Comparison of ENCODE assay signal across 1 cellular context in the genomic region with DNA sequence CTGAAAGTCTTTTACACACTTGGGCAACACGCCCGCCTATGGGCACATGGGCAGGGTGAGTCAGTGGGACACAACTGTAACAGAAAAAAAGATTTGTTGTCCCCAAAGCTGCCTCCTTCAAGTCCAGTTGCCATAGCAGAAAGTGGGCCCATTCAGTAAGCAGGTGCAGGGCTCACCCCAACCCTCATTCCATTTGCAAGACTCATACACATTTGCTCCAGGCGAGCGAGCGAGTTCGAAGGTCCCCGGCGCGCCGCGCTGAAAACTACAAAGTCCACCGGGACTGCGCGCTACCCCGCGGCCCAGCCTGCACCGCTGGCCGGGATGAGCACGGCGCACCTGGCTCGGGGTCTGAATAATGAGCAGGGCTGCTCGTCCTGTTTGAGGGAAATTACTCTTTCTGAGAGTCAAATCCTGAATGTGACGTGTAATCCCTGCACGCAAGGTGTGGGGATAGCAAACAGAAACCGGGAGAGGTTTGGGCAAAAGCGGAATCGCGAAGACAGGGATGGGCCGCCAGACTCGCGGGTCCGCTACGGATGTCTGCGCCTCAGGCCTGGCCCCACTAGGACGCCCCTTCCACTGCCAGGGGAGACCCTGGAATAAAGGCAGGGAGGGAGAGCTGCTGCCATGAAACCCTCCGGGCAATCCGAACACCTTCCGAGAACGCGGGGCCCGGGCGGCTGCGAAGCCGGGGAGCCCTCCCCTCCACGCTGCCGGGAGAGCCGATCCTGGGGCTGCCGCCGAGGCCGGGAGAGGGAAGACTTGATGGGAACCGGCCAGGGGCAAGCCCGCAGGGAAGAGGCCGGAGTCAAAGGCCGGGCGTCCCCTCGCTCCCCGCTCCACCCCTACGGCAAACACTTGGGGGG.
TF ChIP-seq lines count a peak whose summit lies in the region.

No MANE protein-coding gene starts in this region.

TF ChIP-seq in HepG2, 621 proteins besides CTCF, POLR2A, EP300 and RAD21 (continued from another document and continues in another):
- TF ChIP-seq, protein P1, sequence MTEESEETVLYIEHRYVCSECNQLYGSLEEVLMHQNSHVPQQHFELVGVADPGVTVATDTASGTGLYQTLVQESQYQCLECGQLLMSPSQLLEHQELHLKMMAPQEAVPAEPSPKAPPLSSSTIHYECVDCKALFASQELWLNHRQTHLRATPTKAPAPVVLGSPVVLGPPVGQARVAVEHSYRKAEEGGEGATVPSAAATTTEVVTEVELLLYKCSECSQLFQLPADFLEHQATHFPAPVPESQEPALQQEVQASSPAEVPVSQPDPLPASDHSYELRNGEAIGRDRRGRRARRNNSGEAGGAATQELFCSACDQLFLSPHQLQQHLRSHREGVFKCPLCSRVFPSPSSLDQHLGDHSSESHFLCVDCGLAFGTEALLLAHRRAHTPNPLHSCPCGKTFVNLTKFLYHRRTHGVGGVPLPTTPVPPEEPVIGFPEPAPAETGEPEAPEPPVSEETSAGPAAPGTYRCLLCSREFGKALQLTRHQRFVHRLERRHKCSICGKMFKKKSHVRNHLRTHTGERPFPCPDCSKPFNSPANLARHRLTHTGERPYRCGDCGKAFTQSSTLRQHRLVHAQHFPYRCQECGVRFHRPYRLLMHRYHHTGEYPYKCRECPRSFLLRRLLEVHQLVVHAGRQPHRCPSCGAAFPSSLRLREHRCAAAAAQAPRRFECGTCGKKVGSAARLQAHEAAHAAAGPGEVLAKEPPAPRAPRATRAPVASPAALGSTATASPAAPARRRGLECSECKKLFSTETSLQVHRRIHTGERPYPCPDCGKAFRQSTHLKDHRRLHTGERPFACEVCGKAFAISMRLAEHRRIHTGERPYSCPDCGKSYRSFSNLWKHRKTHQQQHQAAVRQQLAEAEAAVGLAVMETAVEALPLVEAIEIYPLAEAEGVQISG (CRISPR knock-in tag; IDR thresholded peaks at IDR 0.05), result peak; percentile 63
- TF ChIP-seq FOSL2 (CRISPR knock-in tag; IDR thresholded peaks at IDR 0.05) (peak; percentile 91), ZSCAN29 (CRISPR knock-in tag; conservative IDR thresholded peaks at IDR 0.05) (no peak), ZNF205 (CRISPR knock-in tag; IDR thresholded peaks at IDR 0.05) (0 out of 2 replicates have a peak, but pooled peaks have one; percentile 23), NCOR1 (IDR thresholded peaks at IDR 0.05; ENCODE audit: borderline replicate concordance, low read length) (peak; percentile 61; the same call in 1 of the 2 replicates), ZNF614 (CRISPR knock-in tag; IDR thresholded peaks at IDR 0.05; ENCODE audit: borderline replicate concordance) (peak; percentile 43; the same call in 1 of the 2 replicates), ZNF839 (CRISPR knock-in tag; IDR thresholded peaks at IDR 0.05; ENCODE audit: borderline replicate concordance) (no peak), TCF12 (IDR thresholded peaks at IDR 0.05) (no peak), TCF12 (CRISPR knock-in tag; IDR thresholded peaks at IDR 0.05) (no peak), SALL2 (CRISPR knock-in tag; IDR thresholded peaks at IDR 0.05) (0 out of 2 replicates have a peak, but pooled peaks have one; percentile 22), ZNF136 (CRISPR knock-in tag; IDR thresholded peaks at IDR 0.05; ENCODE audit: low read depth) (no peak), FOXJ3 (CRISPR knock-in tag; IDR thresholded peaks at IDR 0.05; ENCODE audit: borderline replicate concordance) (0 out of 2 replicates have a peak, but pooled peaks have one; percentile 35), ZNF768 (CRISPR knock-in tag; IDR thresholded peaks at IDR 0.05) (no peak), CCDC6 (CRISPR knock-in tag; IDR thresholded peaks at IDR 0.05) (no peak), SP1 (IDR thresholded peaks at IDR 0.05) (no peak), SP1 (CRISPR knock-in tag; IDR thresholded peaks at IDR 0.05) (no peak), SMAD1 (CRISPR knock-in tag; IDR thresholded peaks at IDR 0.05; ENCODE audit: borderline replicate concordance, low read depth) (no peak), RFX1 (IDR thresholded peaks at IDR 0.05) (peak; percentile 67; the same call in 1 of the 2 replicates), ZMYM4 (CRISPR knock-in tag; IDR thresholded peaks at IDR 0.05) (peak; percentile 55; the same call in 1 of the 2 replicates), ZNF17 (CRISPR knock-in tag; IDR thresholded peaks at IDR 0.05) (no peak), ZNF432 (CRISPR knock-in tag; IDR thresholded peaks at IDR 0.05; ENCODE audit: borderline replicate concordance) (no peak), GABPB1 (CRISPR knock-in tag; IDR thresholded peaks at IDR 0.05) (peak; percentile 50; the same call in 1 of the 2 replicates), NR2F6 (IDR thresholded peaks at IDR 0.05) (no peak), NR2F6 (CRISPR knock-in tag; IDR thresholded peaks at IDR 0.05) (peak; percentile 16; the same call in 1 of the 2 replicates), ZNF446 (CRISPR knock-in tag; IDR thresholded peaks at IDR 0.05) (no peak), MED8 (CRISPR knock-in tag; IDR thresholded peaks at IDR 0.05; ENCODE audit: insufficient replicate concordance) (peak; percentile 59), KDM5B (CRISPR knock-in tag; IDR thresholded peaks at IDR 0.05; ENCODE audit: borderline replicate concordance) (peak; percentile 78), POLR2AphosphoS5 (IDR thresholded peaks at IDR 0.05; ENCODE audit: low read depth, low read length) (0 out of 2 replicates have a peak, but pooled peaks have one; percentile 31), ZNF430 (CRISPR knock-in tag; IDR thresholded peaks at IDR 0.05) (peak; percentile 25; the same call in 1 of the 2 replicates), ATAD3A (CRISPR knock-in tag; IDR thresholded peaks at IDR 0.05) (no peak), TOE1 (CRISPR knock-in tag; IDR thresholded peaks at IDR 0.05) (no peak), KDM3A (CRISPR knock-in tag; IDR thresholded peaks at IDR 0.05; ENCODE audit: low read depth) (peak; percentile 48; the same call in 1 of the 2 replicates), ZNF792 (CRISPR knock-in tag; IDR thresholded peaks at IDR 0.05) (no peak), ZNF891 (CRISPR knock-in tag; IDR thresholded peaks at IDR 0.05) (peak; percentile 21; the same call in 1 of the 2 replicates), ZNF883 (CRISPR knock-in tag; IDR thresholded peaks at IDR 0.05; ENCODE audit: not compliant biosample characterization) (no peak), PCBP1 (IDR thresholded peaks at IDR 0.05; ENCODE audit: borderline replicate concordance, low read depth, low read length) (0 out of 2 replicates have a peak, but pooled peaks have one; percentile 12)
- TF ChIP-seq, protein P2, sequence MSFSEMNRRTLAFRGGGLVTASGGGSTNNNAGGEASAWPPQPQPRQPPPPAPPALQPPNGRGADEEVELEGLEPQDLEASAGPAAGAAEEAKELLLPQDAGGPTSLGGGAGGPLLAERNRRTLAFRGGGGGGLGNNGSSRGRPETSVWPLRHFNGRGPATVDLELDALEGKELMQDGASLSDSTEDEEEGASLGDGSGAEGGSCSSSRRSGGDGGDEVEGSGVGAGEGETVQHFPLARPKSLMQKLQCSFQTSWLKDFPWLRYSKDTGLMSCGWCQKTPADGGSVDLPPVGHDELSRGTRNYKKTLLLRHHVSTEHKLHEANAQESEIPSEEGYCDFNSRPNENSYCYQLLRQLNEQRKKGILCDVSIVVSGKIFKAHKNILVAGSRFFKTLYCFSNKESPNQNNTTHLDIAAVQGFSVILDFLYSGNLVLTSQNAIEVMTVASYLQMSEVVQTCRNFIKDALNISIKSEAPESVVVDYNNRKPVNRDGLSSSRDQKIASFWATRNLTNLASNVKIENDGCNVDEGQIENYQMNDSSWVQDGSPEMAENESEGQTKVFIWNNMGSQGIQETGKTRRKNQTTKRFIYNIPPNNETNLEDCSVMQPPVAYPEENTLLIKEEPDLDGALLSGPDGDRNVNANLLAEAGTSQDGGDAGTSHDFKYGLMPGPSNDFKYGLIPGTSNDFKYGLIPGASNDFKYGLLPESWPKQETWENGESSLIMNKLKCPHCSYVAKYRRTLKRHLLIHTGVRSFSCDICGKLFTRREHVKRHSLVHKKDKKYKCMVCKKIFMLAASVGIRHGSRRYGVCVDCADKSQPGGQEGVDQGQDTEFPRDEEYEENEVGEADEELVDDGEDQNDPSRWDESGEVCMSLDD (CRISPR knock-in tag; IDR thresholded peaks at IDR 0.05; ENCODE audit: borderline replicate concordance), result no peak; the same call in 1 of the 2 replicates
- TF ChIP-seq, protein P3, sequence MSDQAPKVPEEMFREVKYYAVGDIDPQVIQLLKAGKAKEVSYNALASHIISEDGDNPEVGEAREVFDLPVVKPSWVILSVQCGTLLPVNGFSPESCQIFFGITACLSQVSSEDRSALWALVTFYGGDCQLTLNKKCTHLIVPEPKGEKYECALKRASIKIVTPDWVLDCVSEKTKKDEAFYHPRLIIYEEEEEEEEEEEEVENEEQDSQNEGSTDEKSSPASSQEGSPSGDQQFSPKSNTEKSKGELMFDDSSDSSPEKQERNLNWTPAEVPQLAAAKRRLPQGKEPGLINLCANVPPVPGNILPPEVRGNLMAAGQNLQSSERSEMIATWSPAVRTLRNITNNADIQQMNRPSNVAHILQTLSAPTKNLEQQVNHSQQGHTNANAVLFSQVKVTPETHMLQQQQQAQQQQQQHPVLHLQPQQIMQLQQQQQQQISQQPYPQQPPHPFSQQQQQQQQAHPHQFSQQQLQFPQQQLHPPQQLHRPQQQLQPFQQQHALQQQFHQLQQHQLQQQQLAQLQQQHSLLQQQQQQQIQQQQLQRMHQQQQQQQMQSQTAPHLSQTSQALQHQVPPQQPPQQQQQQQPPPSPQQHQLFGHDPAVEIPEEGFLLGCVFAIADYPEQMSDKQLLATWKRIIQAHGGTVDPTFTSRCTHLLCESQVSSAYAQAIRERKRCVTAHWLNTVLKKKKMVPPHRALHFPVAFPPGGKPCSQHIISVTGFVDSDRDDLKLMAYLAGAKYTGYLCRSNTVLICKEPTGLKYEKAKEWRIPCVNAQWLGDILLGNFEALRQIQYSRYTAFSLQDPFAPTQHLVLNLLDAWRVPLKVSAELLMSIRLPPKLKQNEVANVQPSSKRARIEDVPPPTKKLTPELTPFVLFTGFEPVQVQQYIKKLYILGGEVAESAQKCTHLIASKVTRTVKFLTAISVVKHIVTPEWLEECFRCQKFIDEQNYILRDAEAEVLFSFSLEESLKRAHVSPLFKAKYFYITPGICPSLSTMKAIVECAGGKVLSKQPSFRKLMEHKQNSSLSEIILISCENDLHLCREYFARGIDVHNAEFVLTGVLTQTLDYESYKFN (CRISPR knock-in tag; conservative IDR thresholded peaks at IDR 0.05), result peak; percentile 69
- TF ChIP-seq, protein P4, sequence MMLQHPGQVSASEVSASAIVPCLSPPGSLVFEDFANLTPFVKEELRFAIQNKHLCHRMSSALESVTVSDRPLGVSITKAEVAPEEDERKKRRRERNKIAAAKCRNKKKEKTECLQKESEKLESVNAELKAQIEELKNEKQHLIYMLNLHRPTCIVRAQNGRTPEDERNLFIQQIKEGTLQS (CRISPR knock-in tag; IDR thresholded peaks at IDR 0.05), result peak; percentile 84
- TF ChIP-seq, protein P5, sequence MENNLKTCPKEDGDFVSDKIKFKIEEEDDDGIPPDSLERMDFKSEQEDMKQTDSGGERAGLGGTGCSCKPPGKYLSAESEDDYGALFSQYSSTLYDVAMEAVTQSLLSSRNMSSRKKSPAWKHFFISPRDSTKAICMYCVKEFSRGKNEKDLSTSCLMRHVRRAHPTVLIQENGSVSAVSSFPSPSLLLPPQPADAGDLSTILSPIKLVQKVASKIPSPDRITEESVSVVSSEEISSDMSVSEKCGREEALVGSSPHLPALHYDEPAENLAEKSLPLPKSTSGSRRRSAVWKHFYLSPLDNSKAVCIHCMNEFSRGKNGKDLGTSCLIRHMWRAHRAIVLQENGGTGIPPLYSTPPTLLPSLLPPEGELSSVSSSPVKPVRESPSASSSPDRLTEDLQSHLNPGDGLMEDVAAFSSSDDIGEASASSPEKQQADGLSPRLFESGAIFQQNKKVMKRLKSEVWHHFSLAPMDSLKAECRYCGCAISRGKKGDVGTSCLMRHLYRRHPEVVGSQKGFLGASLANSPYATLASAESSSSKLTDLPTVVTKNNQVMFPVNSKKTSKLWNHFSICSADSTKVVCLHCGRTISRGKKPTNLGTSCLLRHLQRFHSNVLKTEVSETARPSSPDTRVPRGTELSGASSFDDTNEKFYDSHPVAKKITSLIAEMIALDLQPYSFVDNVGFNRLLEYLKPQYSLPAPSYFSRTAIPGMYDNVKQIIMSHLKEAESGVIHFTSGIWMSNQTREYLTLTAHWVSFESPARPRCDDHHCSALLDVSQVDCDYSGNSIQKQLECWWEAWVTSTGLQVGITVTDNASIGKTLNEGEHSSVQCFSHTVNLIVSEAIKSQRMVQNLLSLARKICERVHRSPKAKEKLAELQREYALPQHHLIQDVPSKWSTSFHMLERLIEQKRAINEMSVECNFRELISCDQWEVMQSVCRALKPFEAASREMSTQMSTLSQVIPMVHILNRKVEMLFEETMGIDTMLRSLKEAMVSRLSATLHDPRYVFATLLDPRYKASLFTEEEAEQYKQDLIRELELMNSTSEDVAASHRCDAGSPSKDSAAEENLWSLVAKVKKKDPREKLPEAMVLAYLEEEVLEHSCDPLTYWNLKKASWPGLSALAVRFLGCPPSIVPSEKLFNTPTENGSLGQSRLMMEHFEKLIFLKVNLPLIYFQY (CRISPR knock-in tag; IDR thresholded peaks at IDR 0.05; ENCODE audit: borderline replicate concordance), result peak; percentile 71; the same call in 1 of the 2 replicates
- TF ChIP-seq, protein P6, sequence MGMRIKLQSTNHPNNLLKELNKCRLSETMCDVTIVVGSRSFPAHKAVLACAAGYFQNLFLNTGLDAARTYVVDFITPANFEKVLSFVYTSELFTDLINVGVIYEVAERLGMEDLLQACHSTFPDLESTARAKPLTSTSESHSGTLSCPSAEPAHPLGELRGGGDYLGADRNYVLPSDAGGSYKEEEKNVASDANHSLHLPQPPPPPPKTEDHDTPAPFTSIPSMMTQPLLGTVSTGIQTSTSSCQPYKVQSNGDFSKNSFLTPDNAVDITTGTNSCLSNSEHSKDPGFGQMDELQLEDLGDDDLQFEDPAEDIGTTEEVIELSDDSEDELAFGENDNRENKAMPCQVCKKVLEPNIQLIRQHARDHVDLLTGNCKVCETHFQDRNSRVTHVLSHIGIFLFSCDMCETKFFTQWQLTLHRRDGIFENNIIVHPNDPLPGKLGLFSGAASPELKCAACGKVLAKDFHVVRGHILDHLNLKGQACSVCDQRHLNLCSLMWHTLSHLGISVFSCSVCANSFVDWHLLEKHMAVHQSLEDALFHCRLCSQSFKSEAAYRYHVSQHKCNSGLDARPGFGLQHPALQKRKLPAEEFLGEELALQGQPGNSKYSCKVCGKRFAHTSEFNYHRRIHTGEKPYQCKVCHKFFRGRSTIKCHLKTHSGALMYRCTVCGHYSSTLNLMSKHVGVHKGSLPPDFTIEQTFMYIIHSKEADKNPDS (CRISPR knock-in tag; IDR thresholded peaks at IDR 0.05), result no peak
- TF ChIP-seq, protein P7, sequence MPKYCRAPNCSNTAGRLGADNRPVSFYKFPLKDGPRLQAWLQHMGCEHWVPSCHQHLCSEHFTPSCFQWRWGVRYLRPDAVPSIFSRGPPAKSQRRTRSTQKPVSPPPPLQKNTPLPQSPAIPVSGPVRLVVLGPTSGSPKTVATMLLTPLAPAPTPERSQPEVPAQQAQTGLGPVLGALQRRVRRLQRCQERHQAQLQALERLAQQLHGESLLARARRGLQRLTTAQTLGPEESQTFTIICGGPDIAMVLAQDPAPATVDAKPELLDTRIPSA (CRISPR knock-in tag; IDR thresholded peaks at IDR 0.05; ENCODE audit: borderline replicate concordance), result no peak
- TF ChIP-seq, protein P8, sequence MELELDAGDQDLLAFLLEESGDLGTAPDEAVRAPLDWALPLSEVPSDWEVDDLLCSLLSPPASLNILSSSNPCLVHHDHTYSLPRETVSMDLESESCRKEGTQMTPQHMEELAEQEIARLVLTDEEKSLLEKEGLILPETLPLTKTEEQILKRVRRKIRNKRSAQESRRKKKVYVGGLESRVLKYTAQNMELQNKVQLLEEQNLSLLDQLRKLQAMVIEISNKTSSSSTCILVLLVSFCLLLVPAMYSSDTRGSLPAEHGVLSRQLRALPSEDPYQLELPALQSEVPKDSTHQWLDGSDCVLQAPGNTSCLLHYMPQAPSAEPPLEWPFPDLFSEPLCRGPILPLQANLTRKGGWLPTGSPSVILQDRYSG (CRISPR knock-in tag; IDR thresholded peaks at IDR 0.05), result peak; percentile 46; the same call in 1 of the 2 replicates
